20 cellular contexts compared by ENCODE assay signal in genomic region chr11:134749040-134749586, GRCh38.
"Had no signal": no experiment of that assay in that cellular context is flagged by ENCODE, and none has a peak within 500 bp of the region (broad histone marks: within the 10 kb centered on the region; RNA-seq: fewer than 3 reads in every experiment).

No MANE protein-coding gene starts in this region.

- H3K36me3 Mint-ChIP-seq: activated naive CD4-positive, alpha-beta T cell treated with anti-CD3 and anti-CD28 coated beads, Interleukin-2, amount 50 U/mL, for 72 hours; naive thymus-derived CD4-positive, alpha-beta T cell had no signal

- H3K4me1 Mint-ChIP-seq: naive thymus-derived CD4-positive, alpha-beta T cell had no signal

- H3K4me1 ChIP-seq: adrenal gland, left ventricle myocardium inferior, pancreas, thyroid gland had no signal

- H3K36me3 ChIP-seq: adrenal gland, left ventricle myocardium inferior, pancreas, thyroid gland had no signal

- H3K4me3 ChIP-seq: adrenal gland, dorsolateral prefrontal cortex, left ventricle myocardium inferior, pancreas, thyroid gland had no signal

- H3K9me3 ChIP-seq: adrenal gland, pancreas, thyroid gland had no signal

- DNase-seq: activated CD4-positive, alpha-beta T cell treated with anti-CD3 and anti-CD28 coated beads for 1 hour; activated CD4-positive, alpha-beta T cell treated with anti-CD3 and anti-CD28 coated beads, Interleukin-2, amount 50 U/mL, for 4 hours; activated gamma-delta T cell treated with Interleukin-2 at 50 U/mL for 16 hours; activated T-cell treated with anti-CD3 and anti-CD28 coated beads for 4 hours; dorsolateral prefrontal cortex; erythroblast; foreskin melanocyte; glutamatergic neuron; hippocampal formation; kidney; left ventricle myocardium inferior; naive thymus-derived CD4-positive, alpha-beta T cell; pancreas; stimulated activated naive CD4-positive, alpha-beta T cell treated with Interleukin-2 at 50 U/mL for 16 hours; thyroid gland had no signal

- H3K4me3 Mint-ChIP-seq: activated T-helper 1 cell treated with anti-CD3 and anti-CD28 coated beads, Interleukin-12 subunit alpha, Interleukin-12 subunit beta, Interleukin-2, Interleukin-4 antibody, amounts not matched to agents 30 ng/mL and 10 ng/mL and 1 ng/mL, durations not matched to agents 14 hours and 24 hours and 36 hours; naive thymus-derived CD4-positive, alpha-beta T cell; T-helper 1 cell treated with Interleukin-12 subunit alpha and Interleukin-12 subunit beta and Interleukin-4 antibody, amounts not matched to agents 30 μg/mL and 1 μg/mL, for 36 hours had no signal

- H3K27me3 ChIP-seq: adrenal gland, pancreas, thyroid gland had no signal

- H3K27ac Mint-ChIP-seq: activated naive CD4-positive, alpha-beta T cell treated with anti-CD3 and anti-CD28 coated beads, Interleukin-2, amount 50 U/mL, for 72 hours; activated T-helper 1 cell treated with anti-CD3 and anti-CD28 coated beads, Interleukin-12 subunit alpha, Interleukin-12 subunit beta, Interleukin-2, Interleukin-4 antibody, amounts not matched to agents 30 ng/mL and 10 ng/mL and 1 ng/mL, durations not matched to agents 14 hours and 24 hours and 36 hours; naive thymus-derived CD4-positive, alpha-beta T cell; T-helper 1 cell treated with Interleukin-12 subunit alpha and Interleukin-12 subunit beta and Interleukin-4 antibody, amounts not matched to agents 30 μg/mL and 1 μg/mL, for 36 hours had no signal

- H3K27ac ChIP-seq: adrenal gland, dorsolateral prefrontal cortex, left ventricle myocardium inferior, pancreas, thyroid gland, VCaP had no signal

- H3K9me3 Mint-ChIP-seq: activated T-helper 1 cell treated with anti-CD3 and anti-CD28 coated beads, Interleukin-12 subunit alpha, Interleukin-12 subunit beta, Interleukin-2, Interleukin-4 antibody, amounts not matched to agents 30 ng/mL and 10 ng/mL and 1 ng/mL, durations not matched to agents 14 hours and 24 hours and 36 hours; T-helper 1 cell treated with Interleukin-12 subunit alpha and Interleukin-12 subunit beta and Interleukin-4 antibody, amounts not matched to agents 30 μg/mL and 1 μg/mL, for 36 hours had no signal
